In the genomic region with DNA sequence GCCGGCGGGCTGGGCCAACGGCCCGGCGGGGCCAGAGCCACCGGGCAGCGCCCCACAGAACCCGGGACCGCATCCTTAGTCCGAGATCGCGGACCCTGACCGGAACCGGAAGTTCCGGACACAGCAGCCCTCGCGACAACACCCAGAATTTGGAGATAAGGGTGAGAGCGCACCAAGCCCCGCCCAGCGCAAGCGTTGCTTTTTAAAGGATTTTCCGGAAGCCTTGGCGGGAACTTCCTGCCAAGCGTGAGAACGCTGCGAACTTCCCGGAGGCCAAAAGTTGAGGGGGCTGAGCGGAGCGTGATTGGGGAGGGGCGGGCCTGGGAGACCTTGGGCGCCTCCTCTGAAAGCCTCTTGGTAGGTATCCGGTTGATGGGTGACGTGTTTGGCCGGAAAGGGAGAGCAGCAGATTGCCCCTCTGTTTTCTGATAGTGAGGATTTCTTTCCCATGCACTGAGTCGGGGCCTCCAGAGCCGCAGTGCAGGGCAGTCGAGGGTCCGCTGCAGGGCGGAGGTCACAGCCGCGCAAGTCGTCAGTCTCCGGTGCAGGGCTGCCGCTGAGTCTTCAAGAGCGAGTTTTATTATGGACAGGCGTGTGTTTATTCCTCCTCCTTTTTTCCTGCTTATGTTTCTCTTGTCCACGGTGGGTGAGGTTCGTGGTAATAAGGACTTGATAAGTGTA, we compare ENCODE assay signal across 8 cellular contexts. TPM values are rescaled to one million over a fixed set of nuclear protein-coding genes. Genes with fewer than 3 reads are reported as not detected.
A peak's percentile ranks its signal among the peaks of the same experiment; 100 is the strongest.
DNase-seq lines count a peak whose midpoint lies in the region; ATAC-seq lines count a peak whose summit lies in the region.

A gene with protein sequence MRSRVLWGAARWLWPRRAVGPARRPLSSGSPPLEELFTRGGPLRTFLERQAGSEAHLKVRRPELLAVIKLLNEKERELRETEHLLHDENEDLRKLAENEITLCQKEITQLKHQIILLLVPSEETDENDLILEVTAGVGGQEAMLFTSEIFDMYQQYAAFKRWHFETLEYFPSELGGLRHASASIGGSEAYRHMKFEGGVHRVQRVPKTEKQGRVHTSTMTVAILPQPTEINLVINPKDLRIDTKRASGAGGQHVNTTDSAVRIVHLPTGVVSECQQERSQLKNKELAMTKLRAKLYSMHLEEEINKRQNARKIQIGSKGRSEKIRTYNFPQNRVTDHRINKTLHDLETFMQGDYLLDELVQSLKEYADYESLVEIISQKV (minus strand): TSS at position 97 of the 681 bp plus-strand sequence. CDS start 24 bp downstream, at position 73.

- peak; percentile 96 for ATAC-seq in GM19467 (IDR thresholded peaks at IDR 0.05; ENCODE audit: unreplicated experiment)

- no peaks in the 10 kb centered on the region for H3K27me3 ChIP-seq in CD8-positive, alpha-beta memory T cell (ENCODE audit: insufficient read depth, low read length, poor library complexity, severe bottlenecking)
- H3K27me3 ChIP-seq in effector memory CD4-positive, alpha-beta T cell (replicated peaks; ENCODE audit: control insufficient read depth, insufficient read depth, low read length, poor library complexity, severe bottlenecking) = no peaks in the 10 kb centered on the region

- H3K27me3 Mint-ChIP-seq in CD8-positive, alpha-beta memory T cell = no peaks in the 10 kb centered on the region

- H3K36me3 Mint-ChIP-seq in CD8-positive, alpha-beta memory T cell = peaks cover 5 to 25% (median 6%) of the 10 kb centered on the region in 3 donors

- CTCF ChIA-PET in CD8-positive, alpha-beta memory T cell (lab: Charles Lee) = interaction anchor here (1.0 kb wide), 1 partner anchor 18 kb away, joined by 4 read pairs; no protein-coding TSS in a partner anchor
- CTCF ChIA-PET in activated CD8-positive, alpha-beta memory T cell treated with anti-CD3 and anti-CD28 coated beads for 36 hours (lab: Charles Lee) = interaction anchor here (2.2 kb wide), 1 partner anchor 17 kb away, joined by 7 read pairs; no protein-coding TSS in a partner anchor

- H3K4me1 ChIP-seq in CD8-positive, alpha-beta memory T cell (ENCODE audit: insufficient read depth, low read length) = peaks cover 34% of the 10 kb centered on the region
- peaks cover 18% of the 10 kb centered on the region for H3K4me1 ChIP-seq in effector memory CD4-positive, alpha-beta T cell (ENCODE audit: control insufficient read depth, insufficient read depth, low read length, poor library complexity, severe bottlenecking)

- peak within 1 kb of the TSS; percentile 85 to 98 (median 95) for H3K27ac Mint-ChIP-seq in CD8-positive, alpha-beta memory T cell

- no peaks in the 10 kb centered on the region for H3K9me3 Mint-ChIP-seq in CD8-positive, alpha-beta memory T cell

- H3K36me3 ChIP-seq in CD8-positive, alpha-beta memory T cell (ENCODE audit: insufficient read depth, low read length) = no peaks in the 10 kb centered on the region
- no peaks in the 10 kb centered on the region for H3K36me3 ChIP-seq in effector memory CD4-positive, alpha-beta T cell (ENCODE audit: control insufficient read depth, insufficient read depth, low read length)

- peak; percentile 73 to 87 (median 81) for DNase-seq in CD8-positive, alpha-beta memory T cell
- DNase-seq in HS-27A (ENCODE audit: low read depth) (peak; percentile 98), NOMO-1 (lab: John Stamatoyannopoulos, UW; ENCODE audit: unreplicated experiment in 2 of 2) (peak; percentile 90 to 95), lung microvascular endothelial cell (ENCODE audit: low read depth in 2 of 2) (peak; percentile 95 to 98)
- peak; percentile 70 to 80 (median 78) for DNase-seq in effector memory CD4-positive, alpha-beta T cell
- DNase-seq in stimulated activated CD4-positive, alpha-beta T cell treated with anti-CD3 and anti-CD28 coated beads, TNF-alpha, amount 100 ng/mL, for 48 hours (ENCODE audit: low read depth in 3 of 3) = peak; percentile 76 to 88 (median 78)

- peak within 1 kb of the TSS; percentile 73 for H3K27ac ChIP-seq in CD8-positive, alpha-beta memory T cell (ENCODE audit: low read depth, low read length)
- peak within 1 kb of the TSS; percentile 71 for H3K27ac ChIP-seq in effector memory CD4-positive, alpha-beta T cell (ENCODE audit: insufficient read depth, low read length, poor library complexity, severe bottlenecking)

- peak within 1 kb of the TSS; percentile 95 to 99 (median 98) for H3K4me3 Mint-ChIP-seq in CD8-positive, alpha-beta memory T cell

- peak within 1 kb of the TSS; percentile 79 for H3K4me3 ChIP-seq in CD8-positive, alpha-beta memory T cell (ENCODE audit: low read length)
- H3K4me3 ChIP-seq in effector memory CD4-positive, alpha-beta T cell (ENCODE audit: insufficient read depth, low read depth, low read length, poor library complexity, severe bottlenecking) = peak within 1 kb of the TSS; percentile 65

- no peaks in the 10 kb centered on the region for H3K9me3 ChIP-seq in CD8-positive, alpha-beta memory T cell (ENCODE audit: low read length)
- H3K9me3 ChIP-seq in effector memory CD4-positive, alpha-beta T cell (ENCODE audit: control insufficient read depth, low read length) = no peaks in the 10 kb centered on the region

- POLR2A ChIA-PET in CD8-positive, alpha-beta memory T cell (lab: Charles Lee) = no interaction called here
- POLR2A ChIA-PET in activated CD8-positive, alpha-beta memory T cell treated with anti-CD3 and anti-CD28 coated beads for 36 hours (lab: Charles Lee) = no interaction called here

- H3K4me1 Mint-ChIP-seq in CD8-positive, alpha-beta memory T cell = peaks cover 41 to 60% (median 54%) of the 10 kb centered on the region in 3 donors

RNA-seq across cellular contexts. Expression of the gene that starts here (rescaled TPM):
- total RNA-seq in CD8-positive, alpha-beta memory T cell = 10 to 100 TPM; 15.3 to 17.4 TPM
- polyA plus RNA-seq in CD8-positive, alpha-beta memory T cell = 8.2 TPM
- total RNA-seq in activated CD8-positive, alpha-beta memory T cell treated with anti-CD3 and anti-CD28 coated beads for 36 hours = 10 to 100 TPM; 17.7 to 21.2 TPM
- 12.3 and 12.9 TPM in 2 replicates for total RNA-seq in lung microvascular endothelial cell

Comparison
In these comparisons a context has a peak if more than half of its experiments do, and no peak if none do; other contexts are left out.
1. Peak in every context shown above with its lines: DNase-seq, ATAC-seq, H3K4me3 ChIP-seq and H3K27ac ChIP-seq.